Comparison of ENCODE assay signal across 17 cellular contexts in the genomic region with DNA sequence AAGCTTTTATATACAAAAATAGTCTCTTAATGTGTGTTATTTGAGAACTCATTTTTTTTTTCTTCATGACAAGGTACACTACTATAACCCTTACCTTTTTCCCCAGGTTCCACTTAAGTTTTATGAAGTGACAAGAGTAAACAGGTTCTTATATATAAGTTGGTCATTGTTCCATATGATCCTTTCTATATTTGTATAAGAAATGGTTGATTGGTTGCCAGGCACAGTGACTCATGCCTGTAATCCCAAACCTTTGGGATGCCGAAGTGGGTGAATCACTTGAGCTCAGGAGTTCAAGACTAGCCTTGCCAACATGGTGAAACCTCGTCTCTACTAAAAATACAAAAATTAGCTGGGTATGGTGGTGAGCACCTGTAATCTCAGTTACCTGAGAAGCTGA.
DNase-seq lines count a peak whose midpoint lies in the region; ATAC-seq and TF ChIP-seq lines count a peak whose summit lies in the region.
"Had no signal": no experiment of that assay in that cellular context is flagged by ENCODE, and none has a peak within 500 bp of the region (broad histone marks: within the 10 kb centered on the region; RNA-seq: fewer than 3 reads in every experiment).

No MANE protein-coding gene starts in this region.

- peaks cover 2 to 3% of the 10 kb centered on the region in 2 donors for H3K4me1 ChIP-seq in aorta (ENCODE audit: control insufficient read depth in 1 of 2, insufficient read depth in 2 of 2, low read length in 2 of 2)
- H3K4me1 ChIP-seq: SJCRH30, vagina had no signal

- no peaks in the 10 kb centered on the region for H3K36me3 ChIP-seq in aorta (ENCODE audit: control insufficient read depth in 1 of 2, insufficient read depth in 2 of 2, low read length in 1 of 2)
- H3K36me3 ChIP-seq: SJCRH30, vagina had no signal

- intact Hi-C loops in left colon (cut with DNase I, micrococcal nuclease): no loop called here
- intact Hi-C loops in aorta (cut with DNase I): loop anchor here in 1 of 2 donors (5.0 kb wide), 1 partner anchor 77 kb away; no protein-coding TSS in a partner anchor

- H3K9me3 ChIP-seq in aorta (ENCODE audit: control insufficient read depth, low read length): no peaks in the 10 kb centered on the region
- H3K9me3 ChIP-seq: SJCRH30, vagina had no signal

- peak; percentile 92 for DNase-seq in DMS53 treated with DMSO at 0.1 percent for 48 hours (lab: John Stamatoyannopoulos, UW; ENCODE audit: unreplicated experiment)
- peak; percentile 93 for DNase-seq in M059J (ENCODE audit: low read depth)
- peak; percentile 89 for DNase-seq in astrocyte of the spinal cord (ENCODE audit: low read depth, low spot score)
- no peak for DNase-seq in left colon
- no peak for DNase-seq in epidermal melanocyte (ENCODE audit: insufficient read length, low spot score)
- no peak for DNase-seq in aorta
- no peak for DNase-seq in activated naive CD4-positive, alpha-beta T cell treated with anti-CD3 and anti-CD28 coated beads, Interleukin-2, amount 50 U/mL, for 16 hours
- DNase-seq in T-helper 1 cell: no peak
- DNase-seq: caudate nucleus; CD4-positive, CD25-positive, alpha-beta regulatory T cell; GOT3; Kasumi-1; kidney glomerular epithelial cell; NCI-H446 treated with DMSO at 0.1 percent for 48 hours; stimulated activated CD8-positive, alpha-beta memory T cell treated with anti-CD3 and anti-CD28 coated beads, Interleukin-4, amount 100 ng/mL, for 48 hours had no signal

- in situ Hi-C loops in astrocyte of the spinal cord (cut with HindIII; ENCODE audit: low sequenced_read_pairs): loop anchor here (25.0 kb wide), 2 partner anchors 362 to 662 kb away; a partner anchor contains a TSS

- H3K27me3 ChIP-seq in aorta (ENCODE audit: control insufficient read depth in 1 of 2, insufficient read depth in 2 of 2, low read length in 1 of 2): no peaks in the 10 kb centered on the region
- H3K27me3 ChIP-seq: SJCRH30, vagina had no signal

- TF ChIP-seq CTCF in astrocyte of the spinal cord (IDR thresholded peaks at IDR 0.05; ENCODE audit: low read depth, low read length): no peak

- 80 to 83% methylated on average over 2 of the region's 2 CpGs for WGBS in aorta, 2 donors

- H3K4me3 ChIP-seq in astrocyte of the spinal cord (ENCODE audit: low read depth, low read length) (no peak overlapping the region), aorta (ENCODE audit: low read length in 2 of 2) (no peak overlapping the region)
- H3K4me3 ChIP-seq: SJCRH30, vagina had no signal

- H3K27ac ChIP-seq in aorta (ENCODE audit: low read depth in 1 of 2, low read length in 2 of 2): no peak overlapping the region
- H3K27ac ChIP-seq: SJCRH30, vagina had no signal

- ATAC-seq in left colon: peak; percentile 55
- ATAC-seq in aorta (ENCODE audit: low FRiP score): no peak

Comparison
In these comparisons a context has a peak if more than half of its experiments do, and no peak if none do; other contexts are left out.
1. DNase-seq: peak in DMS53 treated with DMSO at 0.1 percent for 48 hours (single experiment), M059J (single experiment) and astrocyte of the spinal cord (single experiment); none in left colon (0 of 2), epidermal melanocyte (single experiment), aorta (0 of 2), activated naive CD4-positive, alpha-beta T cell treated with anti-CD3 and anti-CD28 coated beads, Interleukin-2, amount 50 U/mL, for 16 hours (single experiment) and T-helper 1 cell (0 of 5).